In genomic region chr14:64296561-64296960, GRCh38 we compare ENCODE assay signal across 14 cellular contexts. TPM values are rescaled to one million over a fixed set of nuclear protein-coding genes. Genes with fewer than 3 reads are reported as not detected.
DNase-seq lines count a peak whose midpoint lies in the region; TF ChIP-seq lines count a peak whose summit lies in the region.
"Had no signal": no experiment of that assay in that cellular context is flagged by ENCODE, and none has a peak within 500 bp of the region (broad histone marks: within the 10 kb centered on the region; RNA-seq: fewer than 3 reads in every experiment).

No MANE protein-coding gene starts in this region.

- no peak overlapping the region for H3K27ac Mint-ChIP-seq in osteocyte (ENCODE audit: unreplicated experiment)

- no peaks in the 10 kb centered on the region for H3K9me3 Mint-ChIP-seq in osteocyte (ENCODE audit: unreplicated experiment)

- H3K27me3 Mint-ChIP-seq in osteocyte (ENCODE audit: unreplicated experiment) = peaks cover 64% of the 10 kb centered on the region

- H3K27ac ChIP-seq in epithelial cell of prostate = peak overlapping the region; percentile 21
- H3K27ac ChIP-seq: 22Rv1, cardiac muscle cell, right atrium auricular region had no signal

- no peak overlapping the region for H3K4me3 Mint-ChIP-seq in osteocyte (ENCODE audit: unreplicated experiment)

- DNase-seq in DMS153 (lab: John Stamatoyannopoulos, UW) (peak; percentile 32), DMS153 treated with DMSO at 0.1 percent for 48 hours (lab: John Stamatoyannopoulos, UW; ENCODE audit: unreplicated experiment) (no peak), RKO (ENCODE audit: low spot score) (peak; percentile 39), epithelial cell of prostate (ENCODE audit: low read depth, low spot score) (peak; percentile 39), osteocyte (ENCODE audit: extremely low spot score, unreplicated experiment) (peak; percentile 3), NCI-H524 treated with DMSO at 0.1 percent for 48 hours (lab: John Stamatoyannopoulos, UW) (no peak)
- no peak for DNase-seq in effector CD4-positive, alpha-beta T cell
- no peak for DNase-seq in stimulated activated naive CD4-positive, alpha-beta T cell treated with Interleukin-2 at 50 U/mL for 16 hours (lab: John Stamatoyannopoulos, UW)
- DNase-seq: Caco-2, erythroblast, T1000 had no signal

- peaks cover 15% of the 10 kb centered on the region for H3K4me1 Mint-ChIP-seq in osteocyte (ENCODE audit: unreplicated experiment)

- no peak for TF ChIP-seq CTCF in osteocyte (IDR thresholded peaks at IDR 0.05)

- H3K36me3 Mint-ChIP-seq in osteocyte (ENCODE audit: unreplicated experiment) = no peaks in the 10 kb centered on the region

RNA-seq across cellular contexts. Expression of gene ESR2, which starts 2.4 kb away (rescaled TPM):
- 0.16 and 0.18 TPM in 2 replicates for total RNA-seq in osteocyte

Comparison
In these comparisons a context has a peak if more than half of its experiments do, and no peak if none do; other contexts are left out.
1. DNase-seq: peak in DMS153 (single experiment), RKO (single experiment), epithelial cell of prostate (single experiment) and osteocyte (single experiment); none in DMS153 treated with DMSO at 0.1 percent for 48 hours (single experiment), effector CD4-positive, alpha-beta T cell (single experiment), stimulated activated naive CD4-positive, alpha-beta T cell treated with Interleukin-2 at 50 U/mL for 16 hours (single experiment) and NCI-H524 treated with DMSO at 0.1 percent for 48 hours (single experiment).